In the genomic region with DNA sequence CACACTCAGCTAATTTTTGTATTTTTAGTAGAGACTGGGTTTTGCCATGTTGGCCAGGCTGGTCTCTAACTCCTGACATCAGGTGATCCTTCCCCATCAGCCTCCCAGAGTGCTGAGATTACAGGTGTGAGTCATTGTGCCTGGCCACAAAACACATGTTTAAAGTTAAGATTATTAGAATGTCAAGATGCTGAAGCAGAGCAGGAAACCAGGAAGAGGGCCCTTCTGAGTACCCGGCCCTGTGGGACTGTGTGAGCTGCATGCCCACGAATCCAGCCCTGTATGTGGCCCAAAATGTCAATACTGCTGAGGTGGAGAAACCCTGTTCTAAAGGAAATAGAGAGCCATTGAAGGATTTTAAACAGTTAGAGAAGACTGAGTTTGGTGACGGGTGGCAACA, we compare ENCODE assay signal across 25 cellular contexts.
"Had no signal": no experiment of that assay in that cellular context is flagged by ENCODE, and none has a peak within 500 bp of the region (broad histone marks: within the 10 kb centered on the region; RNA-seq: fewer than 3 reads in every experiment).

No MANE protein-coding gene starts in this region.

- H3K9ac ChIP-seq: KMS-11 had no signal

- ATAC-seq: activated CD4-positive, alpha-beta T cell treated with anti-CD3 and anti-CD28 coated beads for 36 hours; activated T-helper 17 cell treated with anti-CD3 and anti-CD28 coated beads, Interleukin-2, amount 50 U/mL, for 72 hours; T-helper 17 cell had no signal

- H3K9me3 ChIP-seq: adrenal gland, MG63 had no signal

- H3K4me1 ChIP-seq: adrenal gland had no signal

- FAIRE-seq: TTC549 had no signal

- DNase-seq: activated CD4-positive, alpha-beta memory T cell treated with anti-CD3 and anti-CD28 coated beads, Interleukin-2, amount 10 ng/mL, durations not matched to agents 7 days and 5 days; activated CD4-positive, alpha-beta T cell treated with anti-CD3 and anti-CD28 coated beads for 36 hours; activated CD4-positive, alpha-beta T cell treated with anti-CD3 and anti-CD28 coated beads, Interleukin-2, amount 50 U/mL, for 1 hour; activated CD4-positive, CD25-positive, alpha-beta regulatory T cell; activated gamma-delta T cell; activated naive CD4-positive, alpha-beta T cell treated with anti-CD3 and anti-CD28 coated beads for 36 hours; activated T-cell treated with anti-CD3 and anti-CD28 coated beads for 4 hours; activated T-cell treated with anti-CD3 and anti-CD28 coated beads, Interleukin-2, amount 50 U/mL, for 48 hours; adrenal gland; aorta; MG63; MV-4-11; NCI-H1105; NCI-H1436; NCI-H1694 treated with DMSO at 0.1 percent for 48 hours; NCI-H2029 treated with DMSO at 0.1 percent for 48 hours; NCI-H510A treated with DMSO at 0.1 percent for 48 hours; NCI-H69; SIG-M5; T-helper 17 cell; T1000 had no signal

- H3K4me3 ChIP-seq: adrenal gland, MG63 had no signal

- H3K36me3 ChIP-seq: adrenal gland, MG63 had no signal

- H3K27me3 ChIP-seq: adrenal gland, MG63 had no signal

- H3K27ac ChIP-seq: adrenal gland, KMS-11, VCaP had no signal

- H3K4me2 ChIP-seq: KMS-11 had no signal
